15 cellular contexts compared by ENCODE assay signal in the genomic region with DNA sequence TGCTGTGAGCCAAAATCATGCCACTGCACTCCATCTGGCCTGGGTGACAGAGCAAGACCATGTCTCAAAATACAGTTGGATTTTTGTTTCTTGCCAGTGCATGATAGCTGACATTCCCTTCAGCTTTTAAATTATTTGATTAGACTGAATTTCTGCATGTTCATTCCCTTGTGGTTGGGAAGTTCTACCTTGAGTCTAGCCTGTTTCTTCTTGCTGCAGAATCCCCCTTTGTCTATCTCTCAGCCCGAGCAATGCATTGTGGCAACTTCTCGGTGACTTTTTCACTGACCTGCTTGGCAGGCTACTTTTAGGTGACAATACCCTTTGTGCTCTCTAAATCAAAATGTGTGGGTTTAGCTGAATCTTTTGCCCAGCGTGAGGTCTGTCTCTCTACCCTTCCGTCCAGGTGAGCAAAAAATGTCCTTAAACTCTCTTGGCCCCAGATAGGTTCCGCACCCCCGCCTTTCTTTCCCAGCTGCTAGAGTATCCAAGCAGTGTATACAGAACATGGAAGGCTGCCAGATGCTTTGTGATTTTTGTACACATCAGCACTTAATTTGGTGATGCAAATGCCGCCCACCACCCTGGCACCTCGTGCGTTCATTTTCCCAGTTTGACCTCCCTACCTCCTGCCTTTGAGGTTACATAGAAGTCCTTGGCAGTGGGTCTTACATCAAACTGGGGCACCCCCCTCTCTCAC.
DNase-seq lines count a peak whose midpoint lies in the region; ATAC-seq and TF ChIP-seq lines count a peak whose summit lies in the region.
"Had no signal": no experiment of that assay in that cellular context is flagged by ENCODE, and none has a peak within 500 bp of the region (broad histone marks: within the 10 kb centered on the region; RNA-seq: fewer than 3 reads in every experiment).

No MANE protein-coding gene starts in this region.

- H3K9me3 ChIP-seq in hepatocyte (ENCODE audit: low read depth) (no peaks in the 10 kb centered on the region), testis (no peaks in the 10 kb centered on the region)
- H3K9me3 ChIP-seq: vagina had no signal

- CTCF ChIA-PET in activated CD8-positive, alpha-beta T cell treated with anti-CD3 and anti-CD28 coated beads for 36 hours (lab: Charles Lee), result no interaction called here
- CTCF ChIA-PET in activated CD8-positive, alpha-beta T cell treated with anti-CD3 and anti-CD28 coated beads, Interleukin-2, amount 10 ng/mL, durations not matched to agents 7 days and 5 days (lab: Charles Lee), result no interaction called here
- CTCF ChIA-PET in RWPE1 (lab: Yijun Ruan, JAX), result no interaction called here

- no peak overlapping the region for H3K4me2 ChIP-seq in hepatocyte

- intact Hi-C loops in activated CD8-positive, alpha-beta T cell treated with anti-CD3 and anti-CD28 coated beads for 36 hours (cut with micrococcal nuclease), result no loop called here
- intact Hi-C loops in testis (cut with DNase I; ENCODE audit: low total_unique reads), result no loop called here

- H3K27me3 Mint-ChIP-seq in activated CD8-positive, alpha-beta T cell treated with anti-CD3 and anti-CD28 coated beads for 36 hours, result no peaks in the 10 kb centered on the region
- no peaks in the 10 kb centered on the region for H3K27me3 Mint-ChIP-seq in activated CD8-positive, alpha-beta T cell treated with anti-CD3 and anti-CD28 coated beads, Interleukin-2, amount 10 ng/mL, durations not matched to agents 7 days and 5 days (ENCODE audit: low read depth)
- H3K27me3 Mint-ChIP-seq in effector memory CD8-positive, alpha-beta T cell, result no peaks in the 10 kb centered on the region

- POLR2A ChIA-PET in activated CD8-positive, alpha-beta T cell treated with anti-CD3 and anti-CD28 coated beads for 36 hours (lab: Charles Lee), result no interaction called here
- POLR2A ChIA-PET in activated CD8-positive, alpha-beta T cell treated with anti-CD3 and anti-CD28 coated beads, Interleukin-2, amount 10 ng/mL, durations not matched to agents 7 days and 5 days (lab: Charles Lee), result no interaction called here
- POLR2A ChIA-PET in RWPE1 (lab: Yijun Ruan, JAX; ENCODE audit: low non-redundant PET), result no interaction called here

- no peak for TF ChIP-seq POLR2A in testis (IDR thresholded peaks at IDR 0.05)

- no peaks in the 10 kb centered on the region for H3K9me2 ChIP-seq in hepatocyte (replicated peaks; ENCODE audit: insufficient read depth)

- H3K9me3 Mint-ChIP-seq in activated CD8-positive, alpha-beta T cell treated with anti-CD3 and anti-CD28 coated beads for 36 hours, result no peaks in the 10 kb centered on the region
- no peaks in the 10 kb centered on the region for H3K9me3 Mint-ChIP-seq in activated CD8-positive, alpha-beta T cell treated with anti-CD3 and anti-CD28 coated beads, Interleukin-2, amount 10 ng/mL, durations not matched to agents 7 days and 5 days (ENCODE audit: insufficient read depth)
- no peaks in the 10 kb centered on the region for H3K9me3 Mint-ChIP-seq in effector memory CD8-positive, alpha-beta T cell

- no peaks in the 10 kb centered on the region for H4K20me1 ChIP-seq in hepatocyte (ENCODE audit: insufficient read depth, poor library complexity, severe bottlenecking)

- no peak for DNase-seq in activated CD8-positive, alpha-beta T cell treated with anti-CD3 and anti-CD28 coated beads for 36 hours
- no peak for DNase-seq in activated CD8-positive, alpha-beta T cell treated with anti-CD3 and anti-CD28 coated beads, Interleukin-2, amount 10 ng/mL, durations not matched to agents 7 days and 5 days
- DNase-seq in RWPE1 (ENCODE audit: low spot score) (no peak), hepatocyte (ENCODE audit: low spot score) (peak; percentile 50), testis (peak; percentile 77), epidermal melanocyte (ENCODE audit: insufficient read length, low spot score) (no peak)
- no peak for DNase-seq in stimulated activated naive CD4-positive, alpha-beta T cell treated with Interleukin-2 at 50 U/mL for 16 hours (lab: John Stamatoyannopoulos, UW)
- DNase-seq in effector memory CD8-positive, alpha-beta T cell, result no peak
- DNase-seq: ACHN, aorta, GF-D8, left cardiac atrium, PC-3, retina had no signal

- H3K36me3 Mint-ChIP-seq in activated CD8-positive, alpha-beta T cell treated with anti-CD3 and anti-CD28 coated beads for 36 hours (ENCODE audit: low read depth), result peaks cover 41% of the 10 kb centered on the region
- peaks cover 42% of the 10 kb centered on the region for H3K36me3 Mint-ChIP-seq in activated CD8-positive, alpha-beta T cell treated with anti-CD3 and anti-CD28 coated beads, Interleukin-2, amount 10 ng/mL, durations not matched to agents 7 days and 5 days (ENCODE audit: low read depth)
- H3K36me3 Mint-ChIP-seq in effector memory CD8-positive, alpha-beta T cell (ENCODE audit: insufficient read depth), result peaks cover 56% of the 10 kb centered on the region

- H3K4me3 Mint-ChIP-seq in activated CD8-positive, alpha-beta T cell treated with anti-CD3 and anti-CD28 coated beads for 36 hours, result no peak overlapping the region
- H3K4me3 Mint-ChIP-seq in activated CD8-positive, alpha-beta T cell treated with anti-CD3 and anti-CD28 coated beads, Interleukin-2, amount 10 ng/mL, durations not matched to agents 7 days and 5 days, result no peak overlapping the region
- H3K4me3 Mint-ChIP-seq in effector memory CD8-positive, alpha-beta T cell, result no peak overlapping the region

- H3K79me2 ChIP-seq in hepatocyte, result no peaks in the 10 kb centered on the region

- H3K27me3 ChIP-seq in hepatocyte (no peaks in the 10 kb centered on the region), testis (no peaks in the 10 kb centered on the region)
- H3K27me3 ChIP-seq: vagina had no signal

- peak overlapping the region; percentile 38 for H3K27ac Mint-ChIP-seq in activated CD8-positive, alpha-beta T cell treated with anti-CD3 and anti-CD28 coated beads for 36 hours
- H3K27ac Mint-ChIP-seq in activated CD8-positive, alpha-beta T cell treated with anti-CD3 and anti-CD28 coated beads, Interleukin-2, amount 10 ng/mL, durations not matched to agents 7 days and 5 days, result no peak overlapping the region
- H3K27ac Mint-ChIP-seq in effector memory CD8-positive, alpha-beta T cell, result no peak overlapping the region

- ATAC-seq in activated CD8-positive, alpha-beta T cell treated with anti-CD3 and anti-CD28 coated beads for 36 hours, result no peak
- ATAC-seq in activated CD8-positive, alpha-beta T cell treated with anti-CD3 and anti-CD28 coated beads, Interleukin-2, amount 10 ng/mL, durations not matched to agents 7 days and 5 days, result no peak
- ATAC-seq in effector memory CD8-positive, alpha-beta T cell (replicated peaks), result no peak
- ATAC-seq: PC-3 had no signal

- no peak for TF ChIP-seq CTCF in activated CD8-positive, alpha-beta T cell treated with anti-CD3 and anti-CD28 coated beads for 36 hours (IDR thresholded peaks at IDR 0.05)
- no peak for TF ChIP-seq CTCF in RWPE1 (conservative IDR thresholded peaks at IDR 0.05; ENCODE audit: low read depth)
- TF ChIP-seq CTCF in hepatocyte (IDR thresholded peaks at IDR 0.05; ENCODE audit: poor library complexity), result no peak
- no peak for TF ChIP-seq CTCF in testis (IDR thresholded peaks at IDR 0.05)

- H3K27ac ChIP-seq in RWPE1 (peak overlapping the region; percentile 20; the same call in 1 of the 2 replicates), hepatocyte (no peak overlapping the region), testis (peak overlapping the region; percentile 31 to 72)
- H3K27ac ChIP-seq: vagina had no signal

- H3K4me1 ChIP-seq in hepatocyte (ENCODE audit: insufficient read depth), result no peaks in the 10 kb centered on the region
- peaks cover 42% of the 10 kb centered on the region for H3K4me1 ChIP-seq in testis

- H3K4me3 ChIP-seq in hepatocyte (no peak overlapping the region), testis (no peak overlapping the region)
- H3K4me3 ChIP-seq: vagina had no signal

- no peaks in the 10 kb centered on the region for H3K36me3 ChIP-seq in hepatocyte (replicated peaks; ENCODE audit: insufficient read depth, low read depth)
- no peaks in the 10 kb centered on the region for H3K36me3 ChIP-seq in testis (ENCODE audit: low read depth, missing control alignments)

- peaks cover 4% of the 10 kb centered on the region for H3K4me1 Mint-ChIP-seq in activated CD8-positive, alpha-beta T cell treated with anti-CD3 and anti-CD28 coated beads for 36 hours (ENCODE audit: low read depth)
- no peaks in the 10 kb centered on the region for H3K4me1 Mint-ChIP-seq in activated CD8-positive, alpha-beta T cell treated with anti-CD3 and anti-CD28 coated beads, Interleukin-2, amount 10 ng/mL, durations not matched to agents 7 days and 5 days (ENCODE audit: low read depth)
- H3K4me1 Mint-ChIP-seq in effector memory CD8-positive, alpha-beta T cell (ENCODE audit: low read depth in 2 of 2), result peaks cover 0 to 2% of the 10 kb centered on the region in 2 donors

- no peak overlapping the region for H2AFZ ChIP-seq in hepatocyte

- 83% methylated on average over 9 of the region's 9 CpGs for WGBS in hepatocyte (ENCODE audit: low lambda C conversion rate, missing lambda C conversion rate)
- WGBS in testis, 2 donors, result 41 to 44% methylated on average over 9 of the region's 9 CpGs

Comparison
In these comparisons a context has a peak if more than half of its experiments do, and no peak if none do; other contexts are left out.
1. DNase-seq: peak in hepatocyte (single experiment) and testis (single experiment); none in activated CD8-positive, alpha-beta T cell treated with anti-CD3 and anti-CD28 coated beads for 36 hours (single experiment), activated CD8-positive, alpha-beta T cell treated with anti-CD3 and anti-CD28 coated beads, Interleukin-2, amount 10 ng/mL, durations not matched to agents 7 days and 5 days (single experiment), RWPE1 (single experiment), stimulated activated naive CD4-positive, alpha-beta T cell treated with Interleukin-2 at 50 U/mL for 16 hours (single experiment), epidermal melanocyte (single experiment) and effector memory CD8-positive, alpha-beta T cell (0 of 3).